ENCODE assay signal across 9 cellular contexts in the genomic region with DNA sequence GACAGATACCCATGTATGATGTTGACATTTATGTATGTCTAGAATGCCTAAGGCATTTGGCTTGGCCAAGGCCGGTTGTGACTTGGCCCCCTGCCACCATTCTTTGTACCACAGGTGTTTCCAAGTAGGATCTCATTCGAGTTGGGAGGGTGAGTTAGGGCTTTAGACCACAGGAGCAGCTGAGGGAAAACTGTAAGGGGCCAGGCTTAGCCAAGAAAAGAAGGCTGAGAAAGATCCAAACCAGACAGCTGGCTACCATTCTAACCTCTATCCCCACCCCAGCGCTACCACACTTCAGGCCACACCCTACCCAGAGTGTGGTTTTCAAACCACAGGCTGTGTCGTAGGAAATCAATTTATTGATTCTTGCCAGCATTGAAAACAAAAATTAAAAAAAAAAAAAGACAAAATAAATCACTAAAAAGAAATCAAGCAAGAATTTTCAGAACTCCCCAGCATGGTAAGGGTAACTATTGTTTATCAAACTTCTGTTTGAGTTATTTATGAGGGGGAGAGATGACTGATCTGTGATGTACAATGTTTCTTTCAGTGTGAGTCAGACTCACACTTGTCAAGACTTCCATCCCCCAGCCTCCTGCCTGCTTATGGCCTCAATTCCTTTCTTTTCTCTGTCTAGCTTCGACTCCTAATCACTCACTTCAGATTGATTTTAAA. TPM values are rescaled to one million over a fixed set of nuclear protein-coding genes. Genes with fewer than 3 reads are reported as not detected.
DNase-seq lines count a peak whose midpoint lies in the region; ATAC-seq and TF ChIP-seq lines count a peak whose summit lies in the region.
"Had no signal": no experiment of that assay in that cellular context is flagged by ENCODE, and none has a peak within 500 bp of the region (broad histone marks: within the 10 kb centered on the region; RNA-seq: fewer than 3 reads in every experiment).

No MANE protein-coding gene starts in this region.

- peak; percentile 77 for ATAC-seq in CD4-positive, alpha-beta T cell (ENCODE audit: poor library complexity)
- peak; percentile 55 for ATAC-seq in GM19324 (IDR thresholded peaks at IDR 0.05; ENCODE audit: low FRiP score, unreplicated experiment)
- peak; percentile 69 for ATAC-seq in HG03342 (IDR thresholded peaks at IDR 0.05; ENCODE audit: unreplicated experiment)

- in situ Hi-C loops in brain microvascular endothelial cell (cut with HindIII; ENCODE audit: low pct_ligation_motif_present, low sequenced_read_pairs) (no loop called here), ACHN (cut with HindIII; ENCODE audit: low pct_ligation_motif_present, low pct_unique_long_range_greater_than_20kb, low sequenced_read_pairs) (no loop called here)

- no peaks in the 10 kb centered on the region for H3K27me3 Mint-ChIP-seq in CD4-positive, alpha-beta T cell

- H3K27ac Mint-ChIP-seq in CD4-positive, alpha-beta T cell, result peak overlapping the region; percentile 95

- peak overlapping the region; percentile 22 for H3K4me2 ChIP-seq in skeletal muscle satellite cell (ENCODE audit: low read length)

- H3K36me3 ChIP-seq in brain microvascular endothelial cell (replicated peaks) (no peaks in the 10 kb centered on the region), skeletal muscle satellite cell (ENCODE audit: insufficient read depth, low read length) (no peaks in the 10 kb centered on the region)

- peak in 6 of 10 experiments; percentile 35 to 52 (median 44) for DNase-seq in CD4-positive, alpha-beta T cell
- DNase-seq in RPMI7951 (ENCODE audit: low read depth) (peak; percentile 91), brain microvascular endothelial cell (peak; percentile 18), NCI-H1417 treated with DMSO at 0.1 percent for 48 hours (lab: John Stamatoyannopoulos, UW) (no peak), ACHN (no peak)

- H3K4me3 Mint-ChIP-seq in CD4-positive, alpha-beta T cell, result peak overlapping the region; percentile 82

- POLR2A ChIA-PET in CD4-positive, alpha-beta T cell (lab: Charles Lee), result interaction anchor here (0.7 to 20.8 kb wide), 15 partner anchors 9 to 503 kb away, joined by 3 to 1205 read pairs (median 5); a partner anchor contains a TSS

- H3K4me3 ChIP-seq in brain microvascular endothelial cell (ENCODE audit: low read depth, low read length) (no peak overlapping the region), skeletal muscle satellite cell (ENCODE audit: low read length) (no peak overlapping the region)

- peaks cover 11% of the 10 kb centered on the region for H3K36me3 Mint-ChIP-seq in CD4-positive, alpha-beta T cell (ENCODE audit: low read depth)

- H3K27ac ChIP-seq in CD4-positive, alpha-beta T cell (ENCODE audit: low read depth, low read length), result peak overlapping the region; percentile 66
- H3K27ac ChIP-seq in brain microvascular endothelial cell, result peak overlapping the region; percentile 6
- H3K27ac ChIP-seq: HL-60 had no signal

- no peak for TF ChIP-seq CTCF in CD4-positive, alpha-beta T cell (IDR thresholded peaks at IDR 0.05)
- no peak for TF ChIP-seq CTCF in brain microvascular endothelial cell (IDR thresholded peaks at IDR 0.05; ENCODE audit: low read depth, low read length, missing control alignments)

- H3K9me3 Mint-ChIP-seq in CD4-positive, alpha-beta T cell, result peaks cover 6% of the 10 kb centered on the region

- peaks cover 76% of the 10 kb centered on the region for H3K4me1 Mint-ChIP-seq in CD4-positive, alpha-beta T cell (ENCODE audit: low read depth)

- no peak overlapping the region for H3K9ac ChIP-seq in skeletal muscle satellite cell (ENCODE audit: low read depth, low read length)

- no peaks in the 10 kb centered on the region for H3K9me3 ChIP-seq in CD4-positive, alpha-beta T cell (ENCODE audit: control insufficient read depth, low read length)
- H3K9me3 ChIP-seq in skeletal muscle satellite cell (replicated peaks; ENCODE audit: low read length), result no peaks in the 10 kb centered on the region

- peaks cover 9% of the 10 kb centered on the region for H3K4me1 ChIP-seq in skeletal muscle satellite cell (ENCODE audit: control insufficient read depth, insufficient read depth, low read length)

- intact Hi-C loops in CD4-positive, alpha-beta T cell (cut with DNase I, micrococcal nuclease), result loop anchor here in 1 of 2 experiments (5.0 kb wide), 1 partner anchor 33 kb away; no protein-coding TSS in a partner anchor

- CTCF ChIA-PET in CD4-positive, alpha-beta T cell (lab: Charles Lee), result interaction anchor here (0.6 to 3.1 kb wide), 5 partner anchors 10 to 108 kb away, joined by 3 to 19 read pairs (median 4); a partner anchor contains a TSS

- no peaks in the 10 kb centered on the region for H3K27me3 ChIP-seq in CD4-positive, alpha-beta T cell (ENCODE audit: control insufficient read depth, insufficient read depth, low read length)
- no peaks in the 10 kb centered on the region for H3K27me3 ChIP-seq in brain microvascular endothelial cell (replicated peaks)
- no peaks in the 10 kb centered on the region for H3K27me3 ChIP-seq in skeletal muscle satellite cell (ENCODE audit: control insufficient read depth, insufficient read depth, low read length)

RNA-seq across cellular contexts. Expression of a gene that starts 9.9 kb away (rescaled TPM):
- total RNA-seq in CD4-positive, alpha-beta T cell, result 1,000 to 10,000 TPM; 2,621 to 2,738 TPM
- total RNA-seq in RPMI7951 (2014; rRNA removed; shearing (Covaris generic)), result 3,554 and 3,782 TPM in 2 replicates
- total RNA-seq in skeletal muscle satellite cell (2012; rRNA removed), result 6,299 and 7,116 TPM in 2 replicates

RNA-seq across cellular contexts. Expression of a gene that starts 59.7 kb away (rescaled TPM):
- total RNA-seq in CD4-positive, alpha-beta T cell, result not detected
- under 0.01 TPM in 1 of 2 replicates, not detected in the other for total RNA-seq in RPMI7951 (2014; rRNA removed; shearing (Covaris generic))
- under 0.01 TPM in 2 replicates for total RNA-seq in skeletal muscle satellite cell (2012; rRNA removed)

Comparison
In these comparisons a context has a peak if more than half of its experiments do, and no peak if none do; other contexts are left out.
1. DNase-seq: peak in CD4-positive, alpha-beta T cell (6 of 10), RPMI7951 (single experiment) and brain microvascular endothelial cell (single experiment); none in NCI-H1417 treated with DMSO at 0.1 percent for 48 hours (single experiment) and ACHN (single experiment).
2. Peak in every context shown above with its lines, with median percentiles within 50 percentile points of each other: ATAC-seq.